16 cellular contexts compared by ENCODE assay signal in genomic region chr3:45479627-45480026, GRCh38.
A peak's percentile ranks its signal among the peaks of the same experiment; 100 is the strongest.
DNase-seq lines count a peak whose midpoint lies in the region; ATAC-seq and TF ChIP-seq lines count a peak whose summit lies in the region.
"Had no signal": no experiment of that assay in that cellular context is flagged by ENCODE, and none has a peak within 500 bp of the region (broad histone marks: within the 10 kb centered on the region; RNA-seq: fewer than 3 reads in every experiment).

No MANE protein-coding gene starts in this region.

- H3K27me3 Mint-ChIP-seq in Calu3 (ENCODE audit: unreplicated experiment) (no peaks in the 10 kb centered on the region), osteocyte (ENCODE audit: unreplicated experiment) (no peaks in the 10 kb centered on the region)
- H3K27me3 Mint-ChIP-seq: activated naive CD8-positive, alpha-beta T cell treated with anti-CD3 and anti-CD28 coated beads, Interleukin-2, amount 10 ng/mL, durations not matched to agents 7 days and 5 days had no signal

- H3K27ac Mint-ChIP-seq in Calu3 (ENCODE audit: unreplicated experiment), result no peak overlapping the region
- H3K27ac Mint-ChIP-seq in osteocyte (ENCODE audit: unreplicated experiment), result peak overlapping the region; percentile 88
- H3K27ac Mint-ChIP-seq: activated naive CD8-positive, alpha-beta T cell treated with anti-CD3 and anti-CD28 coated beads, Interleukin-2, amount 10 ng/mL, durations not matched to agents 7 days and 5 days had no signal

- H3K4me3 Mint-ChIP-seq in Calu3 (ENCODE audit: low read depth, unreplicated experiment), result no peak overlapping the region
- H3K4me3 Mint-ChIP-seq in osteocyte (ENCODE audit: unreplicated experiment), result no peak overlapping the region
- H3K4me3 Mint-ChIP-seq: activated naive CD8-positive, alpha-beta T cell treated with anti-CD3 and anti-CD28 coated beads, Interleukin-2, amount 10 ng/mL, durations not matched to agents 7 days and 5 days had no signal

- ATAC-seq in RWPE2 (ENCODE audit: low read depth) (peak; percentile 94), HG03280 (IDR thresholded peaks at IDR 0.05; ENCODE audit: unreplicated experiment) (no peak)

- H3K36me3 ChIP-seq in RWPE2 (ENCODE audit: low read depth), result peaks cover 35% of the 10 kb centered on the region

- H3K4me1 ChIP-seq in RWPE2 (ENCODE audit: insufficient read depth, poor library complexity, severe bottlenecking), result peaks cover 19% of the 10 kb centered on the region
- H3K4me1 ChIP-seq: parathyroid adenoma had no signal

- no peaks in the 10 kb centered on the region for H3K9me3 ChIP-seq in RWPE2 (ENCODE audit: severe bottlenecking)

- H3K4me1 Mint-ChIP-seq in Calu3 (ENCODE audit: low read depth, unreplicated experiment) (peaks cover 23% of the 10 kb centered on the region), osteocyte (ENCODE audit: unreplicated experiment) (peaks cover 36% of the 10 kb centered on the region)
- H3K4me1 Mint-ChIP-seq: activated naive CD8-positive, alpha-beta T cell treated with anti-CD3 and anti-CD28 coated beads, Interleukin-2, amount 10 ng/mL, durations not matched to agents 7 days and 5 days had no signal

- H3K36me3 Mint-ChIP-seq in Calu3 (ENCODE audit: insufficient read depth, unreplicated experiment), result peaks cover 5% of the 10 kb centered on the region
- H3K36me3 Mint-ChIP-seq in osteocyte (ENCODE audit: unreplicated experiment), result peaks cover 16% of the 10 kb centered on the region

- DNase-seq in Calu3 (peak; percentile 5), RWPE2 (ENCODE audit: low spot score) (no peak), epithelial cell of proximal tubule (ENCODE audit: low read depth) (peak; percentile 71), osteocyte (ENCODE audit: extremely low spot score, unreplicated experiment) (no peak), H4 (ENCODE audit: low spot score) (no peak), HT-29 (ENCODE audit: low spot score) (no peak)
- DNase-seq in activated CD4-positive, alpha-beta T cell treated with anti-CD3 and anti-CD28 coated beads, Interleukin-2, amount 50 U/mL, for 4 hours, result no peak
- DNase-seq: activated naive CD8-positive, alpha-beta T cell treated with anti-CD3 and anti-CD28 coated beads, Interleukin-2, amount 10 ng/mL, durations not matched to agents 7 days and 5 days; esophagus squamous epithelium; NCI-H1694; NK-92 treated with Interleukin-12 subunit alpha and Interleukin-12 subunit beta, amount 100 ng/mL, for 24 hours; substantia nigra; T-helper 2 cell had no signal

- no peaks in the 10 kb centered on the region for H3K27me3 ChIP-seq in RWPE2 (ENCODE audit: insufficient read depth, poor library complexity, severe bottlenecking)
- H3K27me3 ChIP-seq: esophagus squamous epithelium had no signal

- CTCF ChIA-PET in Calu3 (lab: Charles Lee), result interaction anchor here (0.6 to 0.9 kb wide), 2 partner anchors 17 to 36 kb away, joined by 5 to 6 read pairs; no protein-coding TSS in a partner anchor

- H3K9me3 Mint-ChIP-seq in Calu3 (ENCODE audit: low read depth, unreplicated experiment) (peaks cover 3% of the 10 kb centered on the region), osteocyte (ENCODE audit: unreplicated experiment) (peaks cover under 1% of the 10 kb centered on the region)

- TF ChIP-seq CTCF in Calu3 (IDR thresholded peaks at IDR 0.05; ENCODE audit: unreplicated experiment) (no peak), RWPE2 (IDR thresholded peaks at IDR 0.05; ENCODE audit: poor library complexity, severe bottlenecking) (no peak), epithelial cell of proximal tubule (conservative IDR thresholded peaks at IDR 0.05; ENCODE audit: low read depth, low read length) (no peak), osteocyte (IDR thresholded peaks at IDR 0.05) (no peak)

- H3K4me3 ChIP-seq in RWPE2 (ENCODE audit: severe bottlenecking) (no peak overlapping the region), epithelial cell of proximal tubule (ENCODE audit: low read depth, low read length) (no peak overlapping the region)
- H3K4me3 ChIP-seq: esophagus squamous epithelium had no signal

- H3K27ac ChIP-seq in RWPE2 (ENCODE audit: poor library complexity, severe bottlenecking), result peak overlapping the region; percentile 79
- H3K27ac ChIP-seq: esophagus squamous epithelium, HL-60, parathyroid adenoma had no signal

- intact Hi-C loops in Calu3 (cut with micrococcal nuclease; ENCODE audit: unreplicated experiment), result loop anchor here (5.0 kb wide), 2 partner anchors 252 to 442 kb away; partner anchors contain the start of gene TMEM158

- no TSS peak for BruUV-seq in Calu3 (replicated peaks; lab: Mats Ljungman, UMichigan)

Comparison
In these comparisons a context has a peak if more than half of its experiments do, and no peak if none do; other contexts are left out.
1. DNase-seq: peak in Calu3 (single experiment) and epithelial cell of proximal tubule (single experiment); none in RWPE2 (single experiment), osteocyte (single experiment), H4 (single experiment), activated CD4-positive, alpha-beta T cell treated with anti-CD3 and anti-CD28 coated beads, Interleukin-2, amount 50 U/mL, for 4 hours (0 of 2) and HT-29 (single experiment).